ENCODE assay signal across 21 cellular contexts in the genomic region with DNA sequence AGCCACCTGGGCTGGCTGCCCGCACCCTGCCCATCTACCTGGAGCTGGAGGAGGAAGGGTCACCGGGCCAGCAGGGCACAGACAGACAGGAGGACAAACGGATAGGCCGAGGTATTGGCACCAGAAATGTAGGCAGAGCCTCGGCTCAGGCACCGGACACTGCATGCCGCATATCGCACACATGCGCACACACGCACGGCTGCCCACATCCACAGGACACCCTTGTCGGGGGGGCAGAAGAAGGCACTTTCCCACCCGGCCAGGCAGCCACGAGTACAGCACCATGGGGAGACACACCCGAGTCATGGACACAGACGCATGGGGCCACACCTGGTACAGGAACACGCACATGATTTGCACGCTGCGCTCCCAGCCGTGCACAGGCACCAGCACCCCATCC. TPM values are rescaled to one million over a fixed set of nuclear protein-coding genes. Genes with fewer than 3 reads are reported as not detected.
DNase-seq lines count a peak whose midpoint lies in the region; ATAC-seq and TF ChIP-seq lines count a peak whose summit lies in the region.
"Had no signal": no experiment of that assay in that cellular context is flagged by ENCODE, and none has a peak within 500 bp of the region (broad histone marks: within the 10 kb centered on the region; RNA-seq: fewer than 3 reads in every experiment).

No MANE protein-coding gene starts in this region.

- H3K4me1 ChIP-seq in mesenchymal stem cell (ENCODE audit: control insufficient read depth, insufficient read depth, low read depth, low read length), result peaks cover 9% of the 10 kb centered on the region
- H3K4me1 ChIP-seq: BE2C had no signal

- CTCF ChIA-PET in WTC11 (lab: Charles Lee), result interaction anchor here (5.7 kb wide), 1 partner anchor 12 kb away, joined by 24 read pairs; no protein-coding TSS in a partner anchor

- peaks cover 0 to 11% of the 10 kb centered on the region in 2 experiments for H3K27me3 ChIP-seq in mesenchymal stem cell (ENCODE audit: control insufficient read depth in 1 of 2, insufficient read depth in 1 of 2, low read length in 2 of 2)
- H3K27me3 ChIP-seq: BE2C had no signal

- no peak overlapping the region for H3K9ac ChIP-seq in mesenchymal stem cell (ENCODE audit: low read length)

- no peak overlapping the region for H3K4ac ChIP-seq in mesenchymal stem cell (ENCODE audit: low read depth in 1 of 2, low read length in 2 of 2)

- no peak overlapping the region for H3K4me3 Mint-ChIP-seq in activated T-cell treated with anti-CD3 and anti-CD28 coated beads, Interleukin-2, amount 50 U/mL, for 24 hours
- H3K4me3 Mint-ChIP-seq in WTC11, result no peak overlapping the region
- H3K4me3 Mint-ChIP-seq: CD4-positive, CD25-positive, alpha-beta regulatory T cell; GM23338 had no signal

- ATAC-seq in WTC11 (no peak), HG03457 (IDR thresholded peaks at IDR 0.05; ENCODE audit: unreplicated experiment) (no peak)

- H3K4me1 Mint-ChIP-seq in activated T-cell treated with anti-CD3 and anti-CD28 coated beads, Interleukin-2, amount 50 U/mL, for 24 hours (ENCODE audit: low read depth), result no peaks in the 10 kb centered on the region
- 0 out of 2 replicates have a peak, but pooled peaks cover 3% of the 10 kb centered on the region for H3K4me1 Mint-ChIP-seq in WTC11
- H3K4me1 Mint-ChIP-seq: CD4-positive, CD25-positive, alpha-beta regulatory T cell had no signal

- peaks cover 9 to 51% of the 10 kb centered on the region in 2 experiments for H3K36me3 ChIP-seq in mesenchymal stem cell (ENCODE audit: control insufficient read depth in 1 of 2, insufficient read depth in 2 of 2, low read depth in 1 of 2, low read length in 2 of 2)

- H4K91ac ChIP-seq in mesenchymal stem cell (ENCODE audit: low read length), result no peak overlapping the region

- POLR2A ChIA-PET in WTC11 (lab: Charles Lee), result interaction anchor here (0.9 to 1.3 kb wide), 2 partner anchors 27 to 44 kb away, joined by 4 to 5 read pairs; a partner anchor contains a TSS

- peaks cover 7% of the 10 kb centered on the region for H3K36me3 Mint-ChIP-seq in activated T-cell treated with anti-CD3 and anti-CD28 coated beads, Interleukin-2, amount 50 U/mL, for 24 hours (ENCODE audit: low read depth)
- H3K36me3 Mint-ChIP-seq in WTC11, result no peaks in the 10 kb centered on the region
- H3K36me3 Mint-ChIP-seq: CD4-positive, CD25-positive, alpha-beta regulatory T cell had no signal

- no peaks in the 10 kb centered on the region for H3K9me3 Mint-ChIP-seq in activated T-cell treated with anti-CD3 and anti-CD28 coated beads, Interleukin-2, amount 50 U/mL, for 24 hours
- no peaks in the 10 kb centered on the region for H3K9me3 Mint-ChIP-seq in WTC11
- H3K9me3 Mint-ChIP-seq: CD4-positive, CD25-positive, alpha-beta regulatory T cell; GM23338 had no signal

- H2AFZ ChIP-seq in mesenchymal stem cell (ENCODE audit: low read depth, low read length), result peak overlapping the region; percentile 29
- H2AFZ ChIP-seq: GM23338 had no signal

- H3K9me3 ChIP-seq in mesenchymal stem cell (ENCODE audit: control insufficient read depth, low read length), result no peaks in the 10 kb centered on the region
- H3K9me3 ChIP-seq: BE2C had no signal

- no peak overlapping the region for H4K8ac ChIP-seq in mesenchymal stem cell (ENCODE audit: low read length)

- H2BK15ac ChIP-seq in mesenchymal stem cell (ENCODE audit: low read depth, poor library complexity, severe bottlenecking), result no peak overlapping the region

- H2BK12ac ChIP-seq in mesenchymal stem cell (ENCODE audit: low read length in 2 of 2), result no peak overlapping the region

- no peak overlapping the region for H2AK5ac ChIP-seq in mesenchymal stem cell (ENCODE audit: low read length, severe bottlenecking)

- H3K27ac ChIP-seq in mesenchymal stem cell (ENCODE audit: low read length, poor library complexity, severe bottlenecking) (no peak overlapping the region), coronary artery (no peak overlapping the region)

- TF ChIP-seq CTCF in WTC11 (IDR thresholded peaks at IDR 0.05), result no peak
- TF ChIP-seq CTCF in coronary artery (IDR thresholded peaks at IDR 0.05), result no peak

- DNase-seq in activated T-cell treated with anti-CD3 and anti-CD28 coated beads, Interleukin-2, amount 50 U/mL, for 24 hours, result no peak
- DNase-seq in activated T-cell treated with anti-CD3 and anti-CD28 coated beads, Interleukin-2, amount 50 U/mL, for 1 hour, result no peak
- DNase-seq in WTC11 (ENCODE audit: low spot score) (no peak), mesenchymal stem cell (no peak), SKM-1 (lab: John Stamatoyannopoulos, UW; ENCODE audit: unreplicated experiment) (no peak), coronary artery (ENCODE audit: low spot score) (no peak), NCI-H524 (lab: John Stamatoyannopoulos, UW) (no peak)
- DNase-seq: 8988T; ACHN; BE2C; CD4-positive, CD25-positive, alpha-beta regulatory T cell; DMS53; NCI-H1105 treated with DMSO at 0.1 percent for 48 hours; NCI-H2029 treated with DMSO at 0.1 percent for 48 hours; NCI-H446 treated with DMSO at 0.1 percent for 48 hours; NCI-H526 treated with DMSO at 0.1 percent for 48 hours; RPMI8226; SHP77 had no signal

- H3K4me3 ChIP-seq in mesenchymal stem cell (ENCODE audit: insufficient read depth in 1 of 2, low read depth in 1 of 2, low read length in 2 of 2), result no peak overlapping the region
- no peak overlapping the region for H3K4me3 ChIP-seq in coronary artery
- H3K4me3 ChIP-seq: GM23338 had no signal

- no peak overlapping the region for H3K18ac ChIP-seq in mesenchymal stem cell (ENCODE audit: low read depth in 1 of 2, low read length in 2 of 2)

- no peaks in the 10 kb centered on the region for H3K27me3 Mint-ChIP-seq in activated T-cell treated with anti-CD3 and anti-CD28 coated beads, Interleukin-2, amount 50 U/mL, for 24 hours
- H3K27me3 Mint-ChIP-seq in WTC11 (ENCODE audit: low read depth), result no peaks in the 10 kb centered on the region
- H3K27me3 Mint-ChIP-seq: CD4-positive, CD25-positive, alpha-beta regulatory T cell had no signal

- H3K14ac ChIP-seq in mesenchymal stem cell (ENCODE audit: low read length in 2 of 2), result no peak overlapping the region

- 96% methylated on average over 20 of the region's 20 CpGs for WGBS in mesenchymal stem cell

- no peak overlapping the region for H2BK120ac ChIP-seq in mesenchymal stem cell (ENCODE audit: low read depth, low read length)

- H3K79me1 ChIP-seq in mesenchymal stem cell (replicated peaks; ENCODE audit: low read length, poor library complexity, severe bottlenecking), result peaks cover 4% of the 10 kb centered on the region

- peak overlapping the region; percentile 44 for H3K27ac Mint-ChIP-seq in activated T-cell treated with anti-CD3 and anti-CD28 coated beads, Interleukin-2, amount 50 U/mL, for 24 hours
- H3K27ac Mint-ChIP-seq in WTC11, result peak overlapping the region; percentile 51; the same call in 1 of the 2 replicates
- H3K27ac Mint-ChIP-seq: CD4-positive, CD25-positive, alpha-beta regulatory T cell; GM23338 had no signal

- H3K4me2 ChIP-seq in mesenchymal stem cell (ENCODE audit: low read length, poor library complexity, severe bottlenecking), result no peak overlapping the region
- H3K4me2 ChIP-seq: GM23338 had no signal

- H2BK5ac ChIP-seq in mesenchymal stem cell (ENCODE audit: low read depth, low read length, poor library complexity, severe bottlenecking), result no peak overlapping the region

- no peak overlapping the region for H3K23ac ChIP-seq in mesenchymal stem cell (ENCODE audit: low read length in 2 of 2)

TF ChIP-seq in WTC11, 78 proteins besides CTCF, POLR2A, EP300 and RAD21 (continues in another document):
- TF ChIP-seq TCF7 (CRISPR knock-in tag; IDR thresholded peaks at IDR 0.05; ENCODE audit: low read depth) (no peak), JUN (CRISPR knock-in tag; IDR thresholded peaks at IDR 0.05) (no peak), JAZF1 (CRISPR knock-in tag; IDR thresholded peaks at IDR 0.05) (no peak), ZNF138 (CRISPR knock-in tag; conservative IDR thresholded peaks at IDR 0.05) (no peak)
- TF ChIP-seq, protein P1, sequence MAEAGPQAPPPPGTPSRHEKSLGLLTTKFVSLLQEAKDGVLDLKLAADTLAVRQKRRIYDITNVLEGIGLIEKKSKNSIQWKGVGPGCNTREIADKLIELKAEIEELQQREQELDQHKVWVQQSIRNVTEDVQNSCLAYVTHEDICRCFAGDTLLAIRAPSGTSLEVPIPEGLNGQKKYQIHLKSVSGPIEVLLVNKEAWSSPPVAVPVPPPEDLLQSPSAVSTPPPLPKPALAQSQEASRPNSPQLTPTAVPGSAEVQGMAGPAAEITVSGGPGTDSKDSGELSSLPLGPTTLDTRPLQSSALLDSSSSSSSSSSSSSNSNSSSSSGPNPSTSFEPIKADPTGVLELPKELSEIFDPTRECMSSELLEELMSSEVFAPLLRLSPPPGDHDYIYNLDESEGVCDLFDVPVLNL (CRISPR knock-in tag; IDR thresholded peaks at IDR 0.05; ENCODE audit: borderline replicate concordance, low read depth), result no peak

RNA-seq across cellular contexts. Expression of a gene that starts 14.5 kb away (rescaled TPM):
- total RNA-seq in WTC11 (2021), result 9.4 to 15.7 TPM (median 11.3 TPM) in 3 replicates
- polyA plus RNA-seq in mesenchymal stem cell (2013, experiment 1 of 2), result 0.12 TPM
- polyA plus RNA-seq in mesenchymal stem cell (2013, experiment 2 of 2), result 0.08 TPM
- total RNA-seq: CD4-positive, CD25-positive, alpha-beta regulatory T cell; Daoy had no signal
- polyA plus RNA-seq: CD4-positive, CD25-positive, alpha-beta regulatory T cell had no signal

RNA-seq across cellular contexts. Expression of a gene that starts 23.3 kb away (rescaled TPM):
- total RNA-seq in WTC11 (2021), result 71.6 to 76.1 TPM (median 75.9 TPM) in 3 replicates
- polyA plus RNA-seq in mesenchymal stem cell (2013, experiment 1 of 2), result 45.9 TPM
- 45.0 TPM for polyA plus RNA-seq in mesenchymal stem cell (2013, experiment 2 of 2)

RNA-seq across cellular contexts. Expression of a gene that starts 26.4 kb away (rescaled TPM):
- 148 to 159 TPM (median 152 TPM) in 3 replicates for total RNA-seq in WTC11 (2021)
- polyA plus RNA-seq in mesenchymal stem cell (2013, experiment 1 of 2), result 107 TPM
- polyA plus RNA-seq in mesenchymal stem cell (2013, experiment 2 of 2), result 101 TPM

RNA-seq across cellular contexts. Expression of a gene that starts 28.7 kb away (rescaled TPM):
- total RNA-seq in WTC11 (2021), result 12.5 to 15.2 TPM (median 13.6 TPM) in 3 replicates
- polyA plus RNA-seq in mesenchymal stem cell (2013, experiment 1 of 2), result 1.4 TPM
- 2.1 TPM for polyA plus RNA-seq in mesenchymal stem cell (2013, experiment 2 of 2)

RNA-seq across cellular contexts. Expression of a gene that starts 32.7 kb away (rescaled TPM):
- 38.4 to 40.1 TPM (median 39.5 TPM) in 3 replicates for total RNA-seq in WTC11 (2021)
- 22.1 TPM for polyA plus RNA-seq in mesenchymal stem cell (2013, experiment 1 of 2)
- polyA plus RNA-seq in mesenchymal stem cell (2013, experiment 2 of 2), result 22.2 TPM
